In the genomic region with DNA sequence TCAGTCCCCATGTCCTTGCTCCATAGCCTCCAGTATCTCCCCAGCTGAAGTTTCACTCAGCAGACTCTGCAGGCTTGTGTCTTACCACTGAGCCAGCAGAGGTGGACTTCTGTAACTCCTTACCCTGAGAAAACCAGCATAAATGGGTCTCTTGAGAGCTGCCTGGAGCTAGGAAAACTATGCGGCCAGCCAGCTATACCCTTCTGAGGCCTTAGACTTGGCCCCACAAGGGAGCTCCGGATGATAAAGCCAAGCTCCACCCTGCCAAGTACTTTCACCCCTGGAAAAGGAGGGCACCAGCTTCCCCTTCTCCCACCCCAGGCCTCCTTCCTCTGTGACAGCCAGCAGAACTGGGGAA, we compare ENCODE assay signal across 1 cellular context.
TF ChIP-seq lines count a peak whose summit lies in the region.

No MANE protein-coding gene starts in this region.

TF ChIP-seq in IMR-90, 13 proteins besides CTCF, POLR2A, EP300 and RAD21 (continued from another document):
- TF ChIP-seq, protein P1, sequence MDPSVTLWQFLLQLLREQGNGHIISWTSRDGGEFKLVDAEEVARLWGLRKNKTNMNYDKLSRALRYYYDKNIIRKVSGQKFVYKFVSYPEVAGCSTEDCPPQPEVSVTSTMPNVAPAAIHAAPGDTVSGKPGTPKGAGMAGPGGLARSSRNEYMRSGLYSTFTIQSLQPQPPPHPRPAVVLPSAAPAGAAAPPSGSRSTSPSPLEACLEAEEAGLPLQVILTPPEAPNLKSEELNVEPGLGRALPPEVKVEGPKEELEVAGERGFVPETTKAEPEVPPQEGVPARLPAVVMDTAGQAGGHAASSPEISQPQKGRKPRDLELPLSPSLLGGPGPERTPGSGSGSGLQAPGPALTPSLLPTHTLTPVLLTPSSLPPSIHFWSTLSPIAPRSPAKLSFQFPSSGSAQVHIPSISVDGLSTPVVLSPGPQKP (IDR thresholded peaks at IDR 0.05; ENCODE audit: borderline replicate concordance, low read depth, low read length) = no peak
- TF ChIP-seq SMC3 (IDR thresholded peaks at IDR 0.05; ENCODE audit: low read depth, low read length) = no peak
- no peak for TF ChIP-seq RFX5 (IDR thresholded peaks at IDR 0.05; ENCODE audit: low read depth, low read length)
- no peak for TF ChIP-seq MAZ (IDR thresholded peaks at IDR 0.05; ENCODE audit: borderline replicate concordance, low read depth, low read length)
- TF ChIP-seq MAFK (IDR thresholded peaks at IDR 0.05; ENCODE audit: low read depth, low read length) = no peak
- TF ChIP-seq BHLHE40 (IDR thresholded peaks at IDR 0.05; ENCODE audit: low read depth, low read length) = no peak
- no peak for TF ChIP-seq FOS (IDR thresholded peaks at IDR 0.05; ENCODE audit: low read depth, low read length)
- TF ChIP-seq, protein P2, sequence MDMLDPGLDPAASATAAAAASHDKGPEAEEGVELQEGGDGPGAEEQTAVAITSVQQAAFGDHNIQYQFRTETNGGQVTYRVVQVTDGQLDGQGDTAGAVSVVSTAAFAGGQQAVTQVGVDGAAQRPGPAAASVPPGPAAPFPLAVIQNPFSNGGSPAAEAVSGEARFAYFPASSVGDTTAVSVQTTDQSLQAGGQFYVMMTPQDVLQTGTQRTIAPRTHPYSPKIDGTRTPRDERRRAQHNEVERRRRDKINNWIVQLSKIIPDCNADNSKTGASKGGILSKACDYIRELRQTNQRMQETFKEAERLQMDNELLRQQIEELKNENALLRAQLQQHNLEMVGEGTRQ (IDR thresholded peaks at IDR 0.05; ENCODE audit: low read depth, low read length) = no peak
- TF ChIP-seq MXI1 (IDR thresholded peaks at IDR 0.05; ENCODE audit: borderline replicate concordance, low read depth, low read length) = no peak
